ENCODE assay signal across 21 cellular contexts in the genomic region with DNA sequence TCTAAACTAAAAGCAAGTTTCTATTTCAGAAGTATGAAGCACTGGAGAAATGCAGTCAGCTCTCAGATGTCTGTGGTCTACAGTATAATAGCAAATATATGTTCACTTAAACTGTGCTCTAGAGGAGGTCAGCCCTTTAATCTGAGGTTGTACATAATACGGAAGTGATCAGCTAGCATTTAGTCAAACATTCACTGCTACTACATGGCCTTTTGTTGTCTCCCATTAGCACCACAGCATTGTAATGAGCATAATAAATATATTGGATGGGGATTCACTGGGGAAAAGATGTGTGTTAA. TPM values are rescaled to one million over a fixed set of nuclear protein-coding genes. Genes with fewer than 3 reads are reported as not detected.
DNase-seq lines count a peak whose midpoint lies in the region; ATAC-seq and TF ChIP-seq lines count a peak whose summit lies in the region.
"Had no signal": no experiment of that assay in that cellular context is flagged by ENCODE, and none has a peak within 500 bp of the region (broad histone marks: within the 10 kb centered on the region; RNA-seq: fewer than 3 reads in every experiment).

No MANE protein-coding gene starts in this region.

- H3K27me3 Mint-ChIP-seq in natural killer cell treated with Interleukin-12 subunit alpha and Interleukin-12 subunit beta and Interleukin-15 and Interleukin-18, amount 100 ng/mL, for 72 hours: peaks cover 26 to 50% of the 10 kb centered on the region in 2 donors
- peaks cover 25 to 57% of the 10 kb centered on the region in 2 donors for H3K27me3 Mint-ChIP-seq in natural killer cell (ENCODE audit: low read depth in 2 of 2)
- peaks cover 49% of the 10 kb centered on the region for H3K27me3 Mint-ChIP-seq in stimulated activated memory B cell treated with anti-CD40 and anti-IgM and Interleukin-4, amounts not matched to agents 10 μg/mL and 1 μg/mL and 100 μg/mL, for 72 hours
- H3K27me3 Mint-ChIP-seq in naive thymus-derived CD8-positive, alpha-beta T cell: peaks cover 24 to 57% (median 24%) of the 10 kb centered on the region in 5 donors

- no peak for DNase-seq in natural killer cell treated with Interleukin-12 subunit alpha and Interleukin-12 subunit beta and Interleukin-15 and Interleukin-18, amount 100 ng/mL, for 72 hours (ENCODE audit: low spot score)
- DNase-seq in natural killer cell (no peak), AML-193 (lab: John Stamatoyannopoulos, UW) (no peak), SW 1271 (lab: John Stamatoyannopoulos, UW) (no peak)
- no peak for DNase-seq in naive thymus-derived CD8-positive, alpha-beta T cell
- DNase-seq: CD8-positive, alpha-beta T cell; KG1; NCI-H1417; NCI-H187; NCI-H2227 treated with DMSO at 0.1 percent for 48 hours; NCI-H524; NCI-H82; PC-9; SIG-M5 had no signal

- H3K27ac Mint-ChIP-seq in natural killer cell treated with Interleukin-12 subunit alpha and Interleukin-12 subunit beta and Interleukin-15 and Interleukin-18, amount 100 ng/mL, for 72 hours: no peak overlapping the region
- H3K27ac Mint-ChIP-seq in natural killer cell: no peak overlapping the region
- no peak overlapping the region for H3K27ac Mint-ChIP-seq in stimulated activated memory B cell treated with anti-CD40 and anti-IgM and Interleukin-4, amounts not matched to agents 10 μg/mL and 1 μg/mL and 100 μg/mL, for 72 hours
- no peak overlapping the region for H3K27ac Mint-ChIP-seq in naive thymus-derived CD8-positive, alpha-beta T cell
- H3K27ac Mint-ChIP-seq: CD8-positive, alpha-beta T cell; T-helper 1 cell treated with Interleukin-12 subunit alpha and Interleukin-12 subunit beta and Interleukin-4 antibody, amounts not matched to agents 30 μg/mL and 1 μg/mL, for 36 hours had no signal

- ATAC-seq in natural killer cell treated with Interleukin-12 subunit alpha and Interleukin-12 subunit beta and Interleukin-15 and Interleukin-18, amount 100 ng/mL, for 72 hours: no peak
- no peak for ATAC-seq in natural killer cell
- ATAC-seq in HG02943 (IDR thresholded peaks at IDR 0.05; ENCODE audit: low read depth, unreplicated experiment): peak; percentile 44
- peak; percentile 64 for ATAC-seq in HG03571 (IDR thresholded peaks at IDR 0.05; ENCODE audit: unreplicated experiment)
- peak; percentile 63 for ATAC-seq in stimulated activated memory B cell treated with anti-CD40 and anti-IgM and Interleukin-4, amounts not matched to agents 10 μg/mL and 1 μg/mL and 100 μg/mL, for 72 hours
- ATAC-seq in naive thymus-derived CD8-positive, alpha-beta T cell: no peak
- ATAC-seq: CD8-positive, alpha-beta T cell; HepG2 had no signal

- TF ChIP-seq CTCF in natural killer cell (IDR thresholded peaks at IDR 0.05): no peak

- no peaks in the 10 kb centered on the region for H3K36me3 Mint-ChIP-seq in natural killer cell treated with Interleukin-12 subunit alpha and Interleukin-12 subunit beta and Interleukin-15 and Interleukin-18, amount 100 ng/mL, for 72 hours
- H3K36me3 Mint-ChIP-seq in natural killer cell: no peaks in the 10 kb centered on the region
- H3K36me3 Mint-ChIP-seq in stimulated activated memory B cell treated with anti-CD40 and anti-IgM and Interleukin-4, amounts not matched to agents 10 μg/mL and 1 μg/mL and 100 μg/mL, for 72 hours: no peaks in the 10 kb centered on the region
- H3K36me3 Mint-ChIP-seq in naive thymus-derived CD8-positive, alpha-beta T cell: no peaks in the 10 kb centered on the region
- H3K36me3 Mint-ChIP-seq: CD8-positive, alpha-beta T cell had no signal

- H3K4me3 Mint-ChIP-seq in natural killer cell treated with Interleukin-12 subunit alpha and Interleukin-12 subunit beta and Interleukin-15 and Interleukin-18, amount 100 ng/mL, for 72 hours: peak overlapping the region; percentile 44
- no peak overlapping the region for H3K4me3 Mint-ChIP-seq in natural killer cell
- H3K4me3 Mint-ChIP-seq in stimulated activated memory B cell treated with anti-CD40 and anti-IgM and Interleukin-4, amounts not matched to agents 10 μg/mL and 1 μg/mL and 100 μg/mL, for 72 hours: no peak overlapping the region
- no peak overlapping the region for H3K4me3 Mint-ChIP-seq in naive thymus-derived CD8-positive, alpha-beta T cell
- H3K4me3 Mint-ChIP-seq: CD8-positive, alpha-beta T cell; T-helper 1 cell treated with Interleukin-12 subunit alpha and Interleukin-12 subunit beta and Interleukin-4 antibody, amounts not matched to agents 30 μg/mL and 1 μg/mL, for 36 hours had no signal

- H3K9me3 Mint-ChIP-seq in natural killer cell treated with Interleukin-12 subunit alpha and Interleukin-12 subunit beta and Interleukin-15 and Interleukin-18, amount 100 ng/mL, for 72 hours: no peaks in the 10 kb centered on the region
- H3K9me3 Mint-ChIP-seq in natural killer cell: no peaks in the 10 kb centered on the region
- H3K9me3 Mint-ChIP-seq in stimulated activated memory B cell treated with anti-CD40 and anti-IgM and Interleukin-4, amounts not matched to agents 10 μg/mL and 1 μg/mL and 100 μg/mL, for 72 hours: no peaks in the 10 kb centered on the region
- H3K9me3 Mint-ChIP-seq in naive thymus-derived CD8-positive, alpha-beta T cell: no peaks in the 10 kb centered on the region
- H3K9me3 Mint-ChIP-seq: CD8-positive, alpha-beta T cell; T-helper 1 cell treated with Interleukin-12 subunit alpha and Interleukin-12 subunit beta and Interleukin-4 antibody, amounts not matched to agents 30 μg/mL and 1 μg/mL, for 36 hours had no signal

- intact Hi-C loops in natural killer cell (cut with micrococcal nuclease): no loop called here

- POLR2A ChIA-PET in naive thymus-derived CD8-positive, alpha-beta T cell (lab: Charles Lee): no interaction called here

- H3K4me1 Mint-ChIP-seq in natural killer cell treated with Interleukin-12 subunit alpha and Interleukin-12 subunit beta and Interleukin-15 and Interleukin-18, amount 100 ng/mL, for 72 hours (ENCODE audit: low read depth in 2 of 2): peaks cover 0 to 26% of the 10 kb centered on the region in 2 donors
- peaks cover 0 to 5% of the 10 kb centered on the region in 2 donors for H3K4me1 Mint-ChIP-seq in natural killer cell
- peaks cover 4% of the 10 kb centered on the region for H3K4me1 Mint-ChIP-seq in stimulated activated memory B cell treated with anti-CD40 and anti-IgM and Interleukin-4, amounts not matched to agents 10 μg/mL and 1 μg/mL and 100 μg/mL, for 72 hours
- H3K4me1 Mint-ChIP-seq in naive thymus-derived CD8-positive, alpha-beta T cell: peaks cover 0 to 5% (median 0%) of the 10 kb centered on the region in 4 donors

RNA-seq across cellular contexts. Expression of gene NKX2-3, which starts 23.4 kb away (rescaled TPM):
- not detected for total RNA-seq in natural killer cell treated with Interleukin-12 subunit alpha and Interleukin-12 subunit beta and Interleukin-15 and Interleukin-18, amount 100 ng/mL, for 72 hours
- total RNA-seq in natural killer cell: not detected
- total RNA-seq in naive thymus-derived CD8-positive, alpha-beta T cell: not detected
- not detected for polyA plus RNA-seq in naive thymus-derived CD8-positive, alpha-beta T cell
- total RNA-seq: CD8-positive, alpha-beta T cell; H4; HepG2; PC-9 had no signal
- polyA plus RNA-seq: BJ, HepG2 had no signal

Comparison
In these comparisons a context has a peak if more than half of its experiments do, and no peak if none do; other contexts are left out.
1. ATAC-seq: peak in HG02943 (single experiment), HG03571 (single experiment) and stimulated activated memory B cell treated with anti-CD40 and anti-IgM and Interleukin-4, amounts not matched to agents 10 μg/mL and 1 μg/mL and 100 μg/mL, for 72 hours (single experiment); none in natural killer cell treated with Interleukin-12 subunit alpha and Interleukin-12 subunit beta and Interleukin-15 and Interleukin-18, amount 100 ng/mL, for 72 hours (0 of 2), natural killer cell (0 of 3) and naive thymus-derived CD8-positive, alpha-beta T cell (0 of 2).